14 cellular contexts compared by ENCODE assay signal in the genomic region with DNA sequence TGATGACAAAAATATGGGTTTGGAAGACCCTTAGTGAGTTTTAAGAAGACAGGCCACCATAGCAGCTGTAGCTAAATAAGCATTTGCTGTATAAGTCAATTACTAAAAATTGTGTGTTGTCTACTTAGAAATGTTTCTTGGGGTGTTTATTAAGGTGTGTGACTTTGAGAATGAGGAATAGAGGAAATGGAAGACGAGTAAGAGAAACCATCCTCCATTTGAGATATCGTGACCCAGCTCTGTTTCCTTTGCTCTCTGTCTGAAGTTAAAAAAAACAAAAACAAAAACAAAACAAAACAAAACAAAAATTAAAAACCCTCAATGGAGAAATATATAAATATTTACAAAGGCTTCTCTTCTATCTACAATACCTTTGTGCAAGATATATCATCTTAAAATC. TPM values are rescaled to one million over a fixed set of nuclear protein-coding genes. Genes with fewer than 3 reads are reported as not detected.
A peak's percentile ranks its signal among the peaks of the same experiment; 100 is the strongest.
DNase-seq lines count a peak whose midpoint lies in the region; ATAC-seq and TF ChIP-seq lines count a peak whose summit lies in the region.
"Had no signal": no experiment of that assay in that cellular context is flagged by ENCODE, and none has a peak within 500 bp of the region (broad histone marks: within the 10 kb centered on the region; RNA-seq: fewer than 3 reads in every experiment).

No MANE protein-coding gene starts in this region.

- peak overlapping the region; percentile 68 for H3K27ac Mint-ChIP-seq in activated naive CD4-positive, alpha-beta T cell treated with anti-CD3 and anti-CD28 coated beads, Interleukin-2, amount 50 U/mL, for 24 hours

- H3K4me2 ChIP-seq in SU-DHL-6 (ENCODE audit: low read depth, low read length, poor library complexity, severe bottlenecking) = peak overlapping the region; percentile 93

- no peak overlapping the region for H2AFZ ChIP-seq in SU-DHL-6 (ENCODE audit: low read depth, low read length, severe bottlenecking)

- H3K4me3 ChIP-seq in SU-DHL-6 (ENCODE audit: insufficient read depth, low read length, poor library complexity, severe bottlenecking) = peak overlapping the region; percentile 42
- H3K4me3 ChIP-seq in effector memory CD4-positive, alpha-beta T cell (ENCODE audit: insufficient read depth, low read depth, low read length, poor library complexity, severe bottlenecking) = no peak overlapping the region
- H3K4me3 ChIP-seq: cardiac muscle cell, MG63, thyroid gland had no signal

- 0 out of 2 replicates have a peak, but pooled peaks cover 5% of the 10 kb centered on the region for H3K79me2 ChIP-seq in SU-DHL-6 (ENCODE audit: insufficient read depth, low read length)

- TF ChIP-seq CTCF in SU-DHL-6 (IDR thresholded peaks at IDR 0.05; ENCODE audit: insufficient read depth, low read length, poor library complexity, severe bottlenecking) = no peak

- H3K9me3 ChIP-seq in SU-DHL-6 (ENCODE audit: insufficient read depth, low read length) = no peaks in the 10 kb centered on the region
- H3K9me3 ChIP-seq in effector memory CD4-positive, alpha-beta T cell (ENCODE audit: control insufficient read depth, low read length) = no peaks in the 10 kb centered on the region
- H3K9me3 ChIP-seq: MG63, thyroid gland had no signal

- peaks cover 51% of the 10 kb centered on the region for H3K4me1 ChIP-seq in effector memory CD4-positive, alpha-beta T cell (ENCODE audit: control insufficient read depth, insufficient read depth, low read length, poor library complexity, severe bottlenecking)
- H3K4me1 ChIP-seq: thyroid gland had no signal

- H3K36me3 ChIP-seq in SU-DHL-6 (ENCODE audit: low read length) = no peaks in the 10 kb centered on the region
- H3K36me3 ChIP-seq in effector memory CD4-positive, alpha-beta T cell (ENCODE audit: control insufficient read depth, insufficient read depth, low read length) = no peaks in the 10 kb centered on the region
- H3K36me3 ChIP-seq: cardiac muscle cell, MG63, thyroid gland had no signal

- no peaks in the 10 kb centered on the region for H3K36me3 Mint-ChIP-seq in activated naive CD4-positive, alpha-beta T cell treated with anti-CD3 and anti-CD28 coated beads, Interleukin-2, amount 50 U/mL, for 24 hours

- DNase-seq in activated naive CD4-positive, alpha-beta T cell (lab: John Stamatoyannopoulos, UW) = no peak
- no peak for DNase-seq in effector memory CD4-positive, alpha-beta T cell
- DNase-seq in SK-N-DZ (ENCODE audit: low spot score) (no peak), caudate nucleus (lab: John Stamatoyannopoulos, UW) (no peak)
- DNase-seq: DMS 273 treated with DMSO at 0.1 percent for 48 hours, MG63, NCI-H774, thyroid gland had no signal

- H3K4me3 Mint-ChIP-seq in activated naive CD4-positive, alpha-beta T cell treated with anti-CD3 and anti-CD28 coated beads, Interleukin-2, amount 50 U/mL, for 24 hours = peak overlapping the region; percentile 86
- H3K4me3 Mint-ChIP-seq: neural crest cell had no signal

- no peaks in the 10 kb centered on the region for H4K20me1 ChIP-seq in SU-DHL-6 (ENCODE audit: low read depth, low read length)

- peaks cover 93% of the 10 kb centered on the region for H3K4me1 Mint-ChIP-seq in activated naive CD4-positive, alpha-beta T cell treated with anti-CD3 and anti-CD28 coated beads, Interleukin-2, amount 50 U/mL, for 24 hours

- no peaks in the 10 kb centered on the region for H3K27me3 ChIP-seq in SU-DHL-6 (ENCODE audit: low read length)
- no peaks in the 10 kb centered on the region for H3K27me3 ChIP-seq in effector memory CD4-positive, alpha-beta T cell (replicated peaks; ENCODE audit: control insufficient read depth, insufficient read depth, low read length, poor library complexity, severe bottlenecking)
- H3K27me3 ChIP-seq: cardiac muscle cell, MG63, thyroid gland had no signal

- peaks cover 83% of the 10 kb centered on the region for H3F3A ChIP-seq in SU-DHL-6 (ENCODE audit: insufficient read depth)

- H3K9ac ChIP-seq in SU-DHL-6 (ENCODE audit: low read length) = peak overlapping the region; percentile 56

- no peaks in the 10 kb centered on the region for H3K9me2 ChIP-seq in SU-DHL-6 (replicated peaks; ENCODE audit: insufficient read depth, low read length)

- no peak for ATAC-seq in HG02759 (IDR thresholded peaks at IDR 0.05; ENCODE audit: unreplicated experiment)
- ATAC-seq in HG03520 (IDR thresholded peaks at IDR 0.05; ENCODE audit: unreplicated experiment) = no peak

- H3K27ac ChIP-seq in SU-DHL-6 (ENCODE audit: low read depth, low read length) (peak overlapping the region; percentile 99), caudate nucleus (ENCODE audit: low read depth, low read length) (no peak overlapping the region)
- peak overlapping the region; percentile 97 for H3K27ac ChIP-seq in effector memory CD4-positive, alpha-beta T cell (ENCODE audit: insufficient read depth, low read length, poor library complexity, severe bottlenecking)
- H3K27ac ChIP-seq: cardiac muscle cell, thyroid gland had no signal

- H3K9me3 Mint-ChIP-seq in activated naive CD4-positive, alpha-beta T cell treated with anti-CD3 and anti-CD28 coated beads, Interleukin-2, amount 50 U/mL, for 24 hours = no peaks in the 10 kb centered on the region

- H3K27me3 Mint-ChIP-seq in activated naive CD4-positive, alpha-beta T cell treated with anti-CD3 and anti-CD28 coated beads, Interleukin-2, amount 50 U/mL, for 24 hours = no peaks in the 10 kb centered on the region

RNA-seq across cellular contexts. Expression of a gene that starts 41.7 kb away (rescaled TPM):
- not detected in 2 replicates for polyA plus RNA-seq in SK-N-DZ (2014; cell fraction: cytosol; rRNA removed)
- not detected in 2 replicates for polyA plus RNA-seq in SK-N-DZ (2014; cell fraction: nucleus; rRNA removed)
- polyA plus RNA-seq: cardiac muscle cell had no signal
